1 cellular context compared by ENCODE assay signal in genomic region chr10:100735345-100736143, GRCh38.
TF ChIP-seq lines count a peak whose summit lies in the region.

No MANE protein-coding gene starts in this region.

TF ChIP-seq in HepG2, 621 proteins besides CTCF, POLR2A, EP300 and RAD21:
- TF ChIP-seq, protein P1, sequence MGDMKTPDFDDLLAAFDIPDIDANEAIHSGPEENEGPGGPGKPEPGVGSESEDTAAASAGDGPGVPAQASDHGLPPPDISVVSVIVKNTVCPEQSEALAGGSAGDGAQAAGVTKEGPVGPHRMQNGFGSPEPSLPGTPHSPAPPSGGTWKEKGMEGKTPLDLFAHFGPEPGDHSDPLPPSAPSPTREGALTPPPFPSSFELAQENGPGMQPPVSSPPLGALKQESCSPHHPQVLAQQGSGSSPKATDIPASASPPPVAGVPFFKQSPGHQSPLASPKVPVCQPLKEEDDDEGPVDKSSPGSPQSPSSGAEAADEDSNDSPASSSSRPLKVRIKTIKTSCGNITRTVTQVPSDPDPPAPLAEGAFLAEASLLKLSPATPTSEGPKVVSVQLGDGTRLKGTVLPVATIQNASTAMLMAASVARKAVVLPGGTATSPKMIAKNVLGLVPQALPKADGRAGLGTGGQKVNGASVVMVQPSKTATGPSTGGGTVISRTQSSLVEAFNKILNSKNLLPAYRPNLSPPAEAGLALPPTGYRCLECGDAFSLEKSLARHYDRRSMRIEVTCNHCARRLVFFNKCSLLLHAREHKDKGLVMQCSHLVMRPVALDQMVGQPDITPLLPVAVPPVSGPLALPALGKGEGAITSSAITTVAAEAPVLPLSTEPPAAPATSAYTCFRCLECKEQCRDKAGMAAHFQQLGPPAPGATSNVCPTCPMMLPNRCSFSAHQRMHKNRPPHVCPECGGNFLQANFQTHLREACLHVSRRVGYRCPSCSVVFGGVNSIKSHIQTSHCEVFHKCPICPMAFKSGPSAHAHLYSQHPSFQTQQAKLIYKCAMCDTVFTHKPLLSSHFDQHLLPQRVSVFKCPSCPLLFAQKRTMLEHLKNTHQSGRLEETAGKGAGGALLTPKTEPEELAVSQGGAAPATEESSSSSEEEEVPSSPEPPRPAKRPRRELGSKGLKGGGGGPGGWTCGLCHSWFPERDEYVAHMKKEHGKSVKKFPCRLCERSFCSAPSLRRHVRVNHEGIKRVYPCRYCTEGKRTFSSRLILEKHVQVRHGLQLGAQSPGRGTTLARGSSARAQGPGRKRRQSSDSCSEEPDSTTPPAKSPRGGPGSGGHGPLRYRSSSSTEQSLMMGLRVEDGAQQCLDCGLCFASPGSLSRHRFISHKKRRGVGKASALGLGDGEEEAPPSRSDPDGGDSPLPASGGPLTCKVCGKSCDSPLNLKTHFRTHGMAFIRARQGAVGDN (CRISPR knock-in tag; IDR thresholded peaks at IDR 0.05), result peak; percentile 18; the same call in 1 of the 2 replicates
- TF ChIP-seq ESRRA (CRISPR knock-in tag; IDR thresholded peaks at IDR 0.05; ENCODE audit: low read depth), result no peak
- peak; percentile 53; the same call in 1 of the 2 replicates for TF ChIP-seq ZNF800 (CRISPR knock-in tag; IDR thresholded peaks at IDR 0.05)
- TF ChIP-seq ARID3A (IDR thresholded peaks at IDR 0.05; ENCODE audit: low read depth, low read length), result no peak
- TF ChIP-seq, protein P2, sequence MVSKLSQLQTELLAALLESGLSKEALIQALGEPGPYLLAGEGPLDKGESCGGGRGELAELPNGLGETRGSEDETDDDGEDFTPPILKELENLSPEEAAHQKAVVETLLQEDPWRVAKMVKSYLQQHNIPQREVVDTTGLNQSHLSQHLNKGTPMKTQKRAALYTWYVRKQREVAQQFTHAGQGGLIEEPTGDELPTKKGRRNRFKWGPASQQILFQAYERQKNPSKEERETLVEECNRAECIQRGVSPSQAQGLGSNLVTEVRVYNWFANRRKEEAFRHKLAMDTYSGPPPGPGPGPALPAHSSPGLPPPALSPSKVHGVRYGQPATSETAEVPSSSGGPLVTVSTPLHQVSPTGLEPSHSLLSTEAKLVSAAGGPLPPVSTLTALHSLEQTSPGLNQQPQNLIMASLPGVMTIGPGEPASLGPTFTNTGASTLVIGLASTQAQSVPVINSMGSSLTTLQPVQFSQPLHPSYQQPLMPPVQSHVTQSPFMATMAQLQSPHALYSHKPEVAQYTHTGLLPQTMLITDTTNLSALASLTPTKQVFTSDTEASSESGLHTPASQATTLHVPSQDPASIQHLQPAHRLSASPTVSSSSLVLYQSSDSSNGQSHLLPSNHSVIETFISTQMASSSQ (IDR thresholded peaks at IDR 0.05; ENCODE audit: low read depth), result no peak
- TF ChIP-seq, protein P2 (CRISPR knock-in tag; IDR thresholded peaks at IDR 0.05; ENCODE audit: borderline replicate concordance), result no peak
- peak; percentile 69; the same call in 1 of the 2 replicates for TF ChIP-seq MTF2 (CRISPR knock-in tag; IDR thresholded peaks at IDR 0.05; ENCODE audit: borderline replicate concordance)
- TF ChIP-seq ZSCAN31 (CRISPR knock-in tag; IDR thresholded peaks at IDR 0.05; ENCODE audit: low read depth), result no peak
- no peak for TF ChIP-seq ZNF382 (CRISPR knock-in tag; IDR thresholded peaks at IDR 0.05; ENCODE audit: borderline replicate concordance)
